In genomic region chrX:119181491-119181890, GRCh38 we compare ENCODE assay signal across 13 cellular contexts. TPM values are rescaled to one million over a fixed set of nuclear protein-coding genes. Genes with fewer than 3 reads are reported as not detected.
A peak's percentile ranks its signal among the peaks of the same experiment; 100 is the strongest.
DNase-seq lines count a peak whose midpoint lies in the region; ATAC-seq and TF ChIP-seq lines count a peak whose summit lies in the region.
"Had no signal": no experiment of that assay in that cellular context is flagged by ENCODE, and none has a peak within 500 bp of the region (broad histone marks: within the 10 kb centered on the region; RNA-seq: fewer than 3 reads in every experiment).

No MANE protein-coding gene starts in this region.

- no peak overlapping the region for H3K4me3 ChIP-seq in effector memory CD4-positive, alpha-beta T cell (ENCODE audit: insufficient read depth, low read depth, low read length, poor library complexity, severe bottlenecking)
- H3K4me3 ChIP-seq: thoracic aorta had no signal

- DNase-seq in A172 (ENCODE audit: low spot score) (peak; percentile 6), GM13977 (ENCODE audit: low spot score) (no peak), RPMI7951 (ENCODE audit: low read depth) (peak; percentile 4), foreskin keratinocyte (no peak), GDM1 (lab: John Stamatoyannopoulos, UW) (no peak), LoVo (ENCODE audit: low spot score) (no peak)
- no peak for DNase-seq in effector memory CD4-positive, alpha-beta T cell
- DNase-seq: activated CD4-positive, alpha-beta T cell treated with anti-CD3 and anti-CD28 coated beads for 48 hours; CD4-positive, alpha-beta T cell; foreskin melanocyte; MM.1S had no signal

- H3K9me3 ChIP-seq in effector memory CD4-positive, alpha-beta T cell (ENCODE audit: control insufficient read depth, low read length) = no peaks in the 10 kb centered on the region
- H3K9me3 ChIP-seq: thoracic aorta had no signal

- ATAC-seq in foreskin keratinocyte (peak; percentile 11), HG02798 (IDR thresholded peaks at IDR 0.05; ENCODE audit: poor library complexity, unreplicated experiment) (no peak)

- in situ Hi-C loops in GM13977 (cut with MboI; ENCODE audit: low pct_unique_long_range_greater_than_20kb, low sequenced_read_pairs, unreplicated experiment) = no loop called here

- H3K36me3 ChIP-seq in effector memory CD4-positive, alpha-beta T cell (ENCODE audit: control insufficient read depth, insufficient read depth, low read length) = no peaks in the 10 kb centered on the region
- H3K36me3 ChIP-seq: thoracic aorta had no signal

- no peak overlapping the region for H3K27ac ChIP-seq in foreskin keratinocyte
- no peak overlapping the region for H3K27ac ChIP-seq in effector memory CD4-positive, alpha-beta T cell (ENCODE audit: insufficient read depth, low read length, poor library complexity, severe bottlenecking)
- H3K27ac ChIP-seq: thoracic aorta had no signal

- no peaks in the 10 kb centered on the region for H3K4me1 ChIP-seq in foreskin keratinocyte
- no peaks in the 10 kb centered on the region for H3K4me1 ChIP-seq in effector memory CD4-positive, alpha-beta T cell (ENCODE audit: control insufficient read depth, insufficient read depth, low read length, poor library complexity, severe bottlenecking)

- no peaks in the 10 kb centered on the region for H3K27me3 ChIP-seq in foreskin keratinocyte
- no peaks in the 10 kb centered on the region for H3K27me3 ChIP-seq in effector memory CD4-positive, alpha-beta T cell (replicated peaks; ENCODE audit: control insufficient read depth, insufficient read depth, low read length, poor library complexity, severe bottlenecking)

- TF ChIP-seq CTCF in GM13977 (IDR thresholded peaks at IDR 0.05; ENCODE audit: extremely low read depth, insufficient read depth, missing control alignments) = peak; percentile 11
- TF ChIP-seq CTCF in foreskin keratinocyte (conservative IDR thresholded peaks at IDR 0.05) = peak; percentile 39

RNA-seq across cellular contexts. Expression of gene KIAA1210, which starts 53.9 kb away (rescaled TPM):
- total RNA-seq in A172 (2014; rRNA removed; shearing (Covaris generic)) = 0.10 TPM in 1 of 2 replicates, not detected in the other
- not detected in 2 replicates for total RNA-seq in RPMI7951 (2014; rRNA removed; shearing (Covaris generic))
- total RNA-seq in foreskin keratinocyte = not detected in 2 replicates
- not detected in 2 replicates for polyA plus RNA-seq in foreskin keratinocyte
- total RNA-seq: CD4-positive, alpha-beta T cell; thoracic aorta had no signal

RNA-seq across cellular contexts. Expression of gene PGRMC1, which starts 54.6 kb away (rescaled TPM):
- total RNA-seq in A172 (2014; rRNA removed; shearing (Covaris generic)) = 79.5 and 85.1 TPM in 2 replicates
- 189 and 192 TPM in 2 replicates for total RNA-seq in RPMI7951 (2014; rRNA removed; shearing (Covaris generic))
- total RNA-seq in foreskin keratinocyte = 103 and 104 TPM in 2 replicates
- 68.5 and 74.9 TPM in 2 replicates for polyA plus RNA-seq in foreskin keratinocyte

Comparison
In these comparisons a context has a peak if more than half of its experiments do, and no peak if none do; other contexts are left out.
1. DNase-seq: peak in A172 (single experiment) and RPMI7951 (single experiment); none in GM13977 (single experiment), foreskin keratinocyte (0 of 2), GDM1 (single experiment), LoVo (single experiment) and effector memory CD4-positive, alpha-beta T cell (0 of 3).